In genomic region chr21:46097826-46098286, GRCh38 we compare ENCODE assay signal across 8 cellular contexts. TPM values are rescaled to one million over a fixed set of nuclear protein-coding genes. Genes with fewer than 3 reads are reported as not detected.
DNase-seq lines count a peak whose midpoint lies in the region; ATAC-seq, FAIRE-seq and TF ChIP-seq lines count a peak whose summit lies in the region.

Gene COL6A2 (plus strand): TSS chr21:46098112.

- DNase-seq in D341Med (ENCODE audit: low spot score) = peak; percentile 89
- peak; percentile 39 for DNase-seq in NT2/D1 (ENCODE audit: low read depth, low spot score)
- peak; percentile 84 for DNase-seq in activated effector memory CD4-positive, alpha-beta T cell treated with anti-CD3 and anti-CD28 coated beads, Interleukin-2, amount 50 U/mL, for 16 hours
- DNase-seq in frontal cortex (ENCODE audit: low spot score in 2 of 2) = no peak
- DNase-seq in omental fat pad (ENCODE audit: low spot score) = peak; percentile 28
- peak in 1 of 2 donors; percentile 59 for DNase-seq in tibial nerve (ENCODE audit: low spot score in 2 of 2)
- no peak for DNase-seq in NCI-H2107 treated with DMSO at 0.1 percent for 48 hours (lab: John Stamatoyannopoulos, UW; ENCODE audit: unreplicated experiment)

- no peak for FAIRE-seq in frontal cortex (lab: Jason Lieb, UNC)

- WGBS in tibial nerve, 2 donors = 0 to 1% methylated on average over 7 to 16 of the region's 58 CpGs

- peak; percentile 25 to 64 for TF ChIP-seq POLR2A in tibial nerve (IDR thresholded peaks at IDR 0.05)

- H3K4me1 ChIP-seq in NT2/D1 (ENCODE audit: insufficient read depth, insufficient read length) = peaks cover 6% of the 10 kb centered on the region
- peaks cover 0 to 40% (median under 1%) of the 10 kb centered on the region in 4 donors for H3K4me1 ChIP-seq in tibial nerve

- ATAC-seq in omental fat pad (ENCODE audit: low FRiP score) = peak; percentile 82
- no peak for ATAC-seq in GM18907 (IDR thresholded peaks at IDR 0.05; ENCODE audit: unreplicated experiment)

- H3K36me3 ChIP-seq in NT2/D1 (ENCODE audit: insufficient read depth, insufficient read length, low read length) (peaks cover 7% of the 10 kb centered on the region), tibial nerve (no peaks in the 10 kb centered on the region)

- TF ChIP-seq CTCF in omental fat pad (IDR thresholded peaks at IDR 0.05) (no peak), tibial nerve (IDR thresholded peaks at IDR 0.05) (peak in 4 of 5 experiments; percentile 24 to 64 (median 44))

- peak within 1 kb of the TSS; percentile 76 for H3K9ac ChIP-seq in NT2/D1 (ENCODE audit: insufficient read length, low read depth)

- H3K27me3 ChIP-seq in NT2/D1 (ENCODE audit: insufficient read depth, insufficient read length) (peaks cover 19% of the 10 kb centered on the region), tibial nerve (peaks cover 0 to 4% of the 10 kb centered on the region in 2 donors)

- H3K4me3 ChIP-seq in NT2/D1 (ENCODE audit: insufficient read length, low read depth) (peak within 1 kb of the TSS; percentile 64), tibial nerve (peak within 1 kb of the TSS; percentile 52 to 78 (median 76))

- TF ChIP-seq EP300 in tibial nerve (IDR thresholded peaks at IDR 0.05) = peak in 1 of 2 donors; percentile 70

- H3K27ac ChIP-seq in tibial nerve = peak within 1 kb of the TSS; percentile 86 to 93 (median 92)

- H3K9me3 ChIP-seq in NT2/D1 (ENCODE audit: insufficient read depth, low read length) (peaks cover 39% of the 10 kb centered on the region), tibial nerve (peaks cover 0 to 15% (median 4%) of the 10 kb centered on the region in 4 donors)

RNA-seq across cellular contexts. Expression of gene COL6A2, which starts in this region (rescaled TPM):
- total RNA-seq in frontal cortex (15.5 TPM), omental fat pad (1,000 to 10,000 TPM in 1 of 4 donors, 100 to 1,000 TPM in 3; 480 to 1,153 (median 616) TPM), tibial nerve (1,000 to 10,000 TPM in 1 of 4 donors, 100 to 1,000 TPM in 3; 470 to 1,210 (median 744) TPM)

Comparison
In these comparisons a context has a peak if more than half of its experiments do, and no peak if none do; other contexts are left out.
1. RNA of gene COL6A2 (total RNA-seq): 470 to 1,210 TPM in tibial nerve and 480 to 1,153 TPM in omental fat pad; 15.5 TPM in frontal cortex (single experiment); every median in the first group is over 10 times any median in the second.
2. DNase-seq: peak in D341Med (single experiment), NT2/D1 (single experiment), activated effector memory CD4-positive, alpha-beta T cell treated with anti-CD3 and anti-CD28 coated beads, Interleukin-2, amount 50 U/mL, for 16 hours (single experiment) and omental fat pad (single experiment); none in frontal cortex (0 of 2) and NCI-H2107 treated with DMSO at 0.1 percent for 48 hours (single experiment).
3. CTCF ChIP-seq: peak in tibial nerve (4 of 5); none in omental fat pad (0 of 3).